In the genomic region with DNA sequence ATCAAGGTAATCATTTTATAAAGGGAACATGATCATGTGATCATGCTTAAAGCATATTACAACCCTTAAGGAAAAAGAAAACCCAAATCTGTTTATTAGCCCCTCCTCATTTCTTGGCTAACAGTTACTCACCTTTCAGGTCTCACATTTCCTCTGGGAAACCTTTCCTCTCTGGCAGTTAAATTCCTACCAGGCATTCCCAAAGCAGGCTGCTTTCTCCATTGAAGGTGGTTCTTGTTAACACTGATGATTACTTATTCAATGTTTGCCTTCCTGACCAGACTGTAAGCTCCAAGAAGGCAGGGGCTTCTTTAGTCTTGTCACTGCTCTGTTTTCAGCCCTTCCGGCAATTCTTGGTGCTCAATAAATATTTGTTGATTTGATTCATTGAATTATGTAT, we compare ENCODE assay signal across 31 cellular contexts.
"Had no signal": no experiment of that assay in that cellular context is flagged by ENCODE, and none has a peak within 500 bp of the region (broad histone marks: within the 10 kb centered on the region; RNA-seq: fewer than 3 reads in every experiment).

No MANE protein-coding gene starts in this region.

- ATAC-seq: activated CD8-positive, alpha-beta memory T cell treated with anti-CD3 and anti-CD28 coated beads, Interleukin-2, amount 10 ng/mL, durations not matched to agents 7 days and 5 days; activated CD8-positive, alpha-beta T cell treated with anti-CD3 and anti-CD28 coated beads, Interleukin-2, amount 10 ng/mL, durations not matched to agents 7 days and 5 days; activated naive CD8-positive, alpha-beta T cell treated with anti-CD3 and anti-CD28 coated beads, Interleukin-2, amount 50 U/mL, for 24 hours; body of pancreas had no signal

- H3K27me3 Mint-ChIP-seq: activated CD8-positive, alpha-beta memory T cell treated with anti-CD3 and anti-CD28 coated beads, Interleukin-2, amount 10 ng/mL, durations not matched to agents 7 days and 5 days; activated naive CD8-positive, alpha-beta T cell treated with anti-CD3 and anti-CD28 coated beads, Interleukin-2, amount 50 U/mL, for 24 hours had no signal

- DNase-seq: activated CD4-positive, alpha-beta memory T cell treated with anti-CD3 and anti-CD28 coated beads for 36 hours; activated CD4-positive, alpha-beta T cell treated with anti-CD3 and anti-CD28 coated beads for 1 hour; activated CD4-positive, alpha-beta T cell treated with anti-CD3 and anti-CD28 coated beads for 4 hours; activated CD8-positive, alpha-beta memory T cell treated with anti-CD3 and anti-CD28 coated beads, Interleukin-2, amount 10 ng/mL, durations not matched to agents 7 days and 5 days; activated CD8-positive, alpha-beta memory T cell treated with anti-CD3 and anti-CD28 coated beads, Interleukin-2, amount 50 U/mL, for 4 hours; activated CD8-positive, alpha-beta T cell treated with anti-CD3 and anti-CD28 coated beads, Interleukin-2, amount 10 ng/mL, durations not matched to agents 7 days and 5 days; activated effector memory CD4-positive, alpha-beta T cell treated with anti-CD3 and anti-CD28 coated beads, Interleukin-2, amount 50 U/mL, for 16 hours; activated naive CD4-positive, alpha-beta T cell treated with anti-CD3 and anti-CD28 coated beads for 36 hours; activated naive CD8-positive, alpha-beta T cell treated with anti-CD3 and anti-CD28 coated beads for 36 hours; activated naive CD8-positive, alpha-beta T cell treated with anti-CD3 and anti-CD28 coated beads, Interleukin-2, amount 50 U/mL, for 24 hours; activated T-cell treated with anti-CD3 and anti-CD28 coated beads, Interleukin-2, amount 50 U/mL, for 1 hour; activated T-cell treated with anti-CD3 and anti-CD28 coated beads, Interleukin-2, amount 50 U/mL, for 48 hours; adrenal gland; amygdala; aorta; body of pancreas; central memory CD4-positive, alpha-beta T cell; cerebellar nuclear complex; colonic mucosa; effector CD8-positive, alpha-beta T cell; esophagus squamous epithelium; head of caudate nucleus; T-helper 2 cell had no signal

- H3K36me3 Mint-ChIP-seq: activated CD4-positive, alpha-beta memory T cell treated with anti-CD3 and anti-CD28 coated beads for 36 hours; activated CD8-positive, alpha-beta memory T cell treated with anti-CD3 and anti-CD28 coated beads, Interleukin-2, amount 10 ng/mL, durations not matched to agents 7 days and 5 days; activated naive CD4-positive, alpha-beta T cell treated with anti-CD3 and anti-CD28 coated beads, Interleukin-2, amount 50 U/mL, for 24 hours; activated naive CD8-positive, alpha-beta T cell treated with anti-CD3 and anti-CD28 coated beads for 36 hours had no signal

- H3K9me3 ChIP-seq: adrenal gland, body of pancreas, colonic mucosa, esophagus squamous epithelium had no signal

- H3K36me3 ChIP-seq: adrenal gland, cardiac muscle cell, colonic mucosa, esophagus squamous epithelium had no signal

- H3K27ac ChIP-seq: adrenal gland, body of pancreas, cardiac muscle cell, colonic mucosa, epithelial cell of prostate, esophagus squamous epithelium had no signal

- FAIRE-seq: endometrium, endothelial cell of umbilical vein, frontal cortex had no signal

- H3K4me3 Mint-ChIP-seq: activated CD4-positive, alpha-beta memory T cell treated with anti-CD3 and anti-CD28 coated beads for 36 hours; activated CD8-positive, alpha-beta memory T cell treated with anti-CD3 and anti-CD28 coated beads, Interleukin-2, amount 10 ng/mL, durations not matched to agents 7 days and 5 days; activated CD8-positive, alpha-beta T cell treated with anti-CD3 and anti-CD28 coated beads, Interleukin-2, amount 10 ng/mL, durations not matched to agents 7 days and 5 days; activated naive CD4-positive, alpha-beta T cell treated with anti-CD3 and anti-CD28 coated beads for 36 hours; activated naive CD4-positive, alpha-beta T cell treated with anti-CD3 and anti-CD28 coated beads, Interleukin-2, amount 50 U/mL, for 24 hours; activated naive CD8-positive, alpha-beta T cell treated with anti-CD3 and anti-CD28 coated beads for 36 hours; activated naive CD8-positive, alpha-beta T cell treated with anti-CD3 and anti-CD28 coated beads, Interleukin-2, amount 50 U/mL, for 24 hours; activated T-helper 1 cell treated with anti-CD3 and anti-CD28 coated beads, Interleukin-12 subunit alpha, Interleukin-12 subunit beta, Interleukin-2, Interleukin-4 antibody, amounts not matched to agents 30 ng/mL and 10 ng/mL and 1 ng/mL, durations not matched to agents 14 hours and 24 hours and 36 hours had no signal

- H3K27me3 ChIP-seq: adrenal gland, body of pancreas, cardiac muscle cell, colonic mucosa, esophagus squamous epithelium had no signal

- H3K4me1 Mint-ChIP-seq: activated CD8-positive, alpha-beta memory T cell treated with anti-CD3 and anti-CD28 coated beads, Interleukin-2, amount 10 ng/mL, durations not matched to agents 7 days and 5 days; activated naive CD4-positive, alpha-beta T cell treated with anti-CD3 and anti-CD28 coated beads, Interleukin-2, amount 50 U/mL, for 24 hours; activated naive CD8-positive, alpha-beta T cell treated with anti-CD3 and anti-CD28 coated beads for 36 hours; activated naive CD8-positive, alpha-beta T cell treated with anti-CD3 and anti-CD28 coated beads, Interleukin-2, amount 50 U/mL, for 24 hours had no signal

- H3K4me1 ChIP-seq: adrenal gland, body of pancreas, colonic mucosa had no signal

- H3K9me3 Mint-ChIP-seq: activated CD4-positive, alpha-beta memory T cell treated with anti-CD3 and anti-CD28 coated beads for 36 hours; activated naive CD4-positive, alpha-beta T cell treated with anti-CD3 and anti-CD28 coated beads for 36 hours; activated naive CD4-positive, alpha-beta T cell treated with anti-CD3 and anti-CD28 coated beads, Interleukin-2, amount 50 U/mL, for 24 hours; activated naive CD8-positive, alpha-beta T cell treated with anti-CD3 and anti-CD28 coated beads for 36 hours; activated naive CD8-positive, alpha-beta T cell treated with anti-CD3 and anti-CD28 coated beads, Interleukin-2, amount 50 U/mL, for 24 hours; activated T-helper 1 cell treated with anti-CD3 and anti-CD28 coated beads, Interleukin-12 subunit alpha, Interleukin-12 subunit beta, Interleukin-2, Interleukin-4 antibody, amounts not matched to agents 30 ng/mL and 10 ng/mL and 1 ng/mL, durations not matched to agents 14 hours and 24 hours and 36 hours; activated T-helper 2 cell treated with anti-CD3 and anti-CD28 coated beads, Interferon-gamma antibody, Interleukin-2, Interleukin-4, amounts not matched to agents 10 μg/mL and 5 μg/mL and 100 μg/mL, durations not matched to agents 14 hours and 24 hours and 36 hours had no signal

- H3K4me3 ChIP-seq: adrenal gland, body of pancreas, cardiac muscle cell, colonic mucosa, esophagus squamous epithelium had no signal

- H3K27ac Mint-ChIP-seq: activated CD4-positive, alpha-beta memory T cell treated with anti-CD3 and anti-CD28 coated beads for 36 hours; activated CD8-positive, alpha-beta memory T cell treated with anti-CD3 and anti-CD28 coated beads, Interleukin-2, amount 10 ng/mL, durations not matched to agents 7 days and 5 days; activated CD8-positive, alpha-beta T cell treated with anti-CD3 and anti-CD28 coated beads, Interleukin-2, amount 10 ng/mL, durations not matched to agents 7 days and 5 days; activated naive CD4-positive, alpha-beta T cell treated with anti-CD3 and anti-CD28 coated beads for 36 hours; activated naive CD4-positive, alpha-beta T cell treated with anti-CD3 and anti-CD28 coated beads, Interleukin-2, amount 50 U/mL, for 24 hours; activated naive CD8-positive, alpha-beta T cell treated with anti-CD3 and anti-CD28 coated beads for 36 hours; activated naive CD8-positive, alpha-beta T cell treated with anti-CD3 and anti-CD28 coated beads, Interleukin-2, amount 50 U/mL, for 24 hours; activated T-helper 1 cell treated with anti-CD3 and anti-CD28 coated beads, Interleukin-12 subunit alpha, Interleukin-12 subunit beta, Interleukin-2, Interleukin-4 antibody, amounts not matched to agents 30 ng/mL and 10 ng/mL and 1 ng/mL, durations not matched to agents 14 hours and 24 hours and 36 hours; activated T-helper 2 cell treated with anti-CD3 and anti-CD28 coated beads, Interferon-gamma antibody, Interleukin-2, Interleukin-4, amounts not matched to agents 10 μg/mL and 5 μg/mL and 100 μg/mL, durations not matched to agents 14 hours and 24 hours and 36 hours had no signal
